Comparison of ENCODE assay signal across 8 cellular contexts in the genomic region with DNA sequence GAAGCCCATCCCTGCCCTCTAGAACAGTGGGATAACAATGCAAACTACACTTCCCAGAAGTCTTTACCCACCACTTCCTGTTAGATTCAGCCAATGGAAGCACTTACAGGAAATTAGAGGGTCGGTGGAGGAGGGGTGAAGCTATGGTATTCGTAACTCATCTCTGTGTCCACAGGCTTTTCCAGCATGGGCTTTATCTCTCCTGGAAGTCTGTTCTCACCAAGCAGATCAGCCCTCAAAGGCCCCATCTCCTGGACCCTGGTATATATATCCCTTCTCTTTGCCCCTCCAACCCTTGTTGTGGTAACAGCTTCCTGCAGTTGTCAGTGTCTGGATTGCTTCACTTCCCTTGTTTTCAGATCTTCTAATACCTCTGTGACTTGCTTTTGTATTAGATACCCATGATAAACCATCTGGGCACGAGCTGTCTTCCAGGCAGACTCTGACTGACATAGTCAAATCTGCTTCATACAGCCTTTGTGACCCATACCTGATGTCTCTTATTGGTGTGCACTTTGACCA.
DNase-seq lines count a peak whose midpoint lies in the region; ATAC-seq and TF ChIP-seq lines count a peak whose summit lies in the region.

No MANE protein-coding gene starts in this region.

- DNase-seq in activated naive CD4-positive, alpha-beta T cell treated with anti-CD3 and anti-CD28 coated beads for 36 hours, result peak; percentile 30
- no peak for DNase-seq in activated naive CD4-positive, alpha-beta T cell treated with anti-CD3 and anti-CD28 coated beads, Interleukin-2, amount 50 U/mL, for 16 hours
- DNase-seq in NOMO-1 treated with dmso at 0.1 percent for 144 hours (lab: John Stamatoyannopoulos, UW; ENCODE audit: unreplicated experiment), result peak; percentile 23
- no peak for DNase-seq in central memory CD8-positive, alpha-beta T cell (ENCODE audit: low spot score in 2 of 2)
- no peak for DNase-seq in lung (ENCODE audit: low spot score)
- DNase-seq in thyroid gland, result peak; percentile 13 to 21
- no peak for DNase-seq in dermis blood vessel endothelial cell

- TF ChIP-seq POLR2A in thyroid gland (IDR thresholded peaks at IDR 0.05), result peak in 1 of 2 donors; percentile 20

- peak overlapping the region; percentile 26 for H3K4me3 ChIP-seq in lung
- H3K4me3 ChIP-seq in thyroid gland (replicated peaks in 1 of 3), result peak overlapping the region in 2 of 3 donors; percentile 9 to 15

- no peak for TF ChIP-seq CTCF in lung (IDR thresholded peaks at IDR 0.05; ENCODE audit: control extremely low read depth, extremely low read depth)
- no peak for TF ChIP-seq CTCF in thyroid gland (IDR thresholded peaks at IDR 0.05)

- no peaks in the 10 kb centered on the region for H3K27me3 ChIP-seq in lung (ENCODE audit: control insufficient read depth, insufficient read depth)
- H3K27me3 ChIP-seq in thyroid gland, result no peaks in the 10 kb centered on the region

- H3K36me3 ChIP-seq in lung (ENCODE audit: control insufficient read depth in 2 of 2, insufficient read depth in 2 of 2, low read length in 2 of 2), result no peaks in the 10 kb centered on the region
- H3K36me3 ChIP-seq in thyroid gland, result no peaks in the 10 kb centered on the region

- H3K4me1 ChIP-seq in lung (ENCODE audit: control insufficient read depth in 2 of 2, insufficient read depth in 2 of 2, low read length in 2 of 2), result peaks cover 0 to 3% of the 10 kb centered on the region in 2 donors
- no peaks in the 10 kb centered on the region for H3K4me1 ChIP-seq in thyroid gland

- H3K27ac ChIP-seq in lung (ENCODE audit: low read depth in 1 of 2, low read length in 1 of 2) (peak overlapping the region in 1 of 2 donors; percentile 46), thyroid gland (peak overlapping the region in 1 of 3 donors; percentile 10)

- CTCF ChIA-PET in activated naive CD4-positive, alpha-beta T cell treated with anti-CD3 and anti-CD28 coated beads for 36 hours (lab: Charles Lee), result interaction anchor here (0.9 kb wide), 1 partner anchor 471 kb away, joined by 3 read pairs; no protein-coding TSS in a partner anchor

- intact Hi-C loops in activated naive CD4-positive, alpha-beta T cell treated with anti-CD3 and anti-CD28 coated beads for 36 hours (cut with micrococcal nuclease), result loop anchor here (5.0 kb wide), 1 partner anchor 48 kb away; no protein-coding TSS in a partner anchor
- intact Hi-C loops in thyroid gland (cut with DNase I), result no loop called here

- H3K27me3 Mint-ChIP-seq in activated naive CD4-positive, alpha-beta T cell treated with anti-CD3 and anti-CD28 coated beads for 36 hours (ENCODE audit: low read depth), result no peaks in the 10 kb centered on the region
- no peaks in the 10 kb centered on the region for H3K27me3 Mint-ChIP-seq in central memory CD8-positive, alpha-beta T cell

- peaks cover 6% of the 10 kb centered on the region for H3K4me1 Mint-ChIP-seq in activated naive CD4-positive, alpha-beta T cell treated with anti-CD3 and anti-CD28 coated beads for 36 hours (ENCODE audit: low read depth)
- H3K4me1 Mint-ChIP-seq in central memory CD8-positive, alpha-beta T cell, result no peaks in the 10 kb centered on the region

- H3K9me3 Mint-ChIP-seq in activated naive CD4-positive, alpha-beta T cell treated with anti-CD3 and anti-CD28 coated beads for 36 hours, result no peaks in the 10 kb centered on the region
- H3K9me3 Mint-ChIP-seq in central memory CD8-positive, alpha-beta T cell, result peaks cover 11% of the 10 kb centered on the region

- peak overlapping the region; percentile 81 for H3K27ac Mint-ChIP-seq in activated naive CD4-positive, alpha-beta T cell treated with anti-CD3 and anti-CD28 coated beads for 36 hours
- no peak overlapping the region for H3K27ac Mint-ChIP-seq in central memory CD8-positive, alpha-beta T cell (ENCODE audit: low read depth)

- WGBS in lung, 2 donors, result 7 to 12% methylated on average over 3 of the region's 3 CpGs
- WGBS in thyroid gland, 2 donors, result 13 to 27% methylated on average over 3 of the region's 3 CpGs

- H3K36me3 Mint-ChIP-seq in activated naive CD4-positive, alpha-beta T cell treated with anti-CD3 and anti-CD28 coated beads for 36 hours (ENCODE audit: low read depth), result no peaks in the 10 kb centered on the region
- peaks cover 5% of the 10 kb centered on the region for H3K36me3 Mint-ChIP-seq in central memory CD8-positive, alpha-beta T cell (ENCODE audit: insufficient read depth)

- H3K4me3 Mint-ChIP-seq in activated naive CD4-positive, alpha-beta T cell treated with anti-CD3 and anti-CD28 coated beads for 36 hours, result peak overlapping the region; percentile 76
- H3K4me3 Mint-ChIP-seq in central memory CD8-positive, alpha-beta T cell, result peak overlapping the region; percentile 24

- H3K9me3 ChIP-seq in lung (ENCODE audit: control insufficient read depth in 2 of 2, insufficient read depth in 1 of 2, low read length in 1 of 2) (peaks cover 0 to 2% of the 10 kb centered on the region in 2 donors), thyroid gland (no peaks in the 10 kb centered on the region)

- ATAC-seq in HG03097 (IDR thresholded peaks at IDR 0.05; ENCODE audit: low FRiP score, unreplicated experiment) (peak; percentile 73), lung (ENCODE audit: insufficient read depth, low FRiP score) (peak; percentile 80)
- peak; percentile 49 for ATAC-seq in central memory CD8-positive, alpha-beta T cell (replicated peaks; ENCODE audit: extremely low read depth, poor library complexity, severe bottlenecking)

Comparison
In these comparisons a context has a peak if more than half of its experiments do, and no peak if none do; other contexts are left out.
1. DNase-seq: peak in activated naive CD4-positive, alpha-beta T cell treated with anti-CD3 and anti-CD28 coated beads for 36 hours (single experiment), NOMO-1 treated with dmso at 0.1 percent for 144 hours (single experiment) and thyroid gland (2 of 2); none in activated naive CD4-positive, alpha-beta T cell treated with anti-CD3 and anti-CD28 coated beads, Interleukin-2, amount 50 U/mL, for 16 hours (single experiment), central memory CD8-positive, alpha-beta T cell (0 of 2), lung (single experiment) and dermis blood vessel endothelial cell (single experiment).
2. Peak in every context shown above with its lines, with median percentiles within 50 percentile points of each other: ATAC-seq.